In genomic region chr4:108337923-108338322, GRCh38 we compare ENCODE assay signal across 16 cellular contexts.
DNase-seq lines count a peak whose midpoint lies in the region; ATAC-seq and TF ChIP-seq lines count a peak whose summit lies in the region.
"Had no signal": no experiment of that assay in that cellular context is flagged by ENCODE, and none has a peak within 500 bp of the region (broad histone marks: within the 10 kb centered on the region; RNA-seq: fewer than 3 reads in every experiment).

No MANE protein-coding gene starts in this region.

- peak; percentile 13 for DNase-seq in DMS 273 treated with DMSO at 0.1 percent for 48 hours (lab: John Stamatoyannopoulos, UW)
- peak; percentile 61 for DNase-seq in astrocyte of the hippocampus (ENCODE audit: low read depth, low spot score)
- peak; percentile 76 for DNase-seq in mesenchymal stem cell
- no peak for DNase-seq in prostate gland (ENCODE audit: low spot score)
- DNase-seq in left lobe of liver (ENCODE audit: low spot score): no peak
- DNase-seq in SIG-M5 treated with dmso at 0.1 percent for 504 hours (lab: John Stamatoyannopoulos, UW; ENCODE audit: unreplicated experiment): no peak
- DNase-seq in mucosa of descending colon: no peak
- DNase-seq: activated CD4-positive, alpha-beta T cell treated with anti-CD3 and anti-CD28 coated beads for 1 hour; activated CD8-positive, alpha-beta memory T cell treated with anti-CD3 and anti-CD28 coated beads, Interleukin-2, amount 50 U/mL, for 4 hours; activated naive CD4-positive, alpha-beta T cell treated with anti-CD3 and anti-CD28 coated beads, Interleukin-2, amount 50 U/mL, for 16 hours; NCI-H1436 treated with DMSO at 0.1 percent for 48 hours; NCI-H524 treated with DMSO at 0.1 percent for 48 hours; Peyer's patch; T-helper 1 cell had no signal

- H3K27me3 ChIP-seq in mesenchymal stem cell (ENCODE audit: control insufficient read depth in 1 of 2, insufficient read depth in 1 of 2, low read length in 2 of 2) (peaks cover 0 to 29% of the 10 kb centered on the region in 2 experiments), prostate gland (replicated peaks; ENCODE audit: insufficient read depth) (no peaks in the 10 kb centered on the region)
- H3K27me3 ChIP-seq: BLaER1 treated with 17β-estradiol and CSF1 and Interleukin-3, amounts not matched to agents 10 nM and 100 nM; Peyer's patch had no signal

- H3K4me3 ChIP-seq in mesenchymal stem cell (ENCODE audit: insufficient read depth in 1 of 2, low read depth in 1 of 2, low read length in 2 of 2) (no peak overlapping the region), prostate gland (no peak overlapping the region), mucosa of descending colon (no peak overlapping the region)
- H3K4me3 ChIP-seq: BLaER1 treated with 17β-estradiol and CSF1 and Interleukin-3, amounts not matched to agents 10 nM and 100 nM; Peyer's patch had no signal

- no peak overlapping the region for H3K9ac ChIP-seq in mesenchymal stem cell (ENCODE audit: low read length)
- H3K9ac ChIP-seq: BLaER1 treated with 17β-estradiol and CSF1 and Interleukin-3, amounts not matched to agents 10 nM and 100 nM had no signal

- H3K36me3 ChIP-seq in KOPT-K1 (ENCODE audit: insufficient read depth, low read length) (no peaks in the 10 kb centered on the region), mesenchymal stem cell (ENCODE audit: control insufficient read depth in 1 of 2, insufficient read depth in 2 of 2, low read depth in 1 of 2, low read length in 2 of 2) (no peaks in the 10 kb centered on the region), prostate gland (no peaks in the 10 kb centered on the region), mucosa of descending colon (ENCODE audit: low read depth) (no peaks in the 10 kb centered on the region)
- H3K36me3 ChIP-seq: BLaER1 treated with 17β-estradiol and CSF1 and Interleukin-3, amounts not matched to agents 10 nM and 100 nM; Peyer's patch had no signal

- TF ChIP-seq CTCF in prostate gland (IDR thresholded peaks at IDR 0.05): no peak
- TF ChIP-seq CTCF in mucosa of descending colon (IDR thresholded peaks at IDR 0.05): no peak

- H3K27ac ChIP-seq in KOPT-K1 (ENCODE audit: low read depth, low read length, poor library complexity, severe bottlenecking) (peak overlapping the region; percentile 28), mesenchymal stem cell (ENCODE audit: low read length, poor library complexity, severe bottlenecking) (no peak overlapping the region), prostate gland (no peak overlapping the region)
- H3K27ac ChIP-seq: BLaER1 treated with 17β-estradiol and CSF1 and Interleukin-3, amounts not matched to agents 10 nM and 100 nM; Peyer's patch had no signal

- H2AFZ ChIP-seq in mesenchymal stem cell (ENCODE audit: low read depth, low read length): no peak overlapping the region

- no peak overlapping the region for H2BK5ac ChIP-seq in mesenchymal stem cell (ENCODE audit: low read depth, low read length, poor library complexity, severe bottlenecking)

- intact Hi-C loops in prostate gland (cut with DNase I) (no loop called here), mucosa of descending colon (cut with DNase I, micrococcal nuclease) (no loop called here)

- ATAC-seq in left lobe of liver: no peak
- no peak for ATAC-seq in mucosa of descending colon

- no peak overlapping the region for H4K8ac ChIP-seq in mesenchymal stem cell (ENCODE audit: low read length)

- H3K4me2 ChIP-seq in mesenchymal stem cell (ENCODE audit: low read length, poor library complexity, severe bottlenecking): no peak overlapping the region
- H3K4me2 ChIP-seq: BLaER1 treated with 17β-estradiol and CSF1 and Interleukin-3, amounts not matched to agents 10 nM and 100 nM had no signal

- no peak overlapping the region for H3K14ac ChIP-seq in mesenchymal stem cell (ENCODE audit: low read length in 2 of 2)

- no peak overlapping the region for H3K18ac ChIP-seq in mesenchymal stem cell (ENCODE audit: low read depth in 1 of 2, low read length in 2 of 2)

- H3K4ac ChIP-seq in mesenchymal stem cell (ENCODE audit: low read depth in 1 of 2, low read length in 2 of 2): no peak overlapping the region

- H3K23ac ChIP-seq in mesenchymal stem cell (ENCODE audit: low read length in 2 of 2): no peak overlapping the region

- no peaks in the 10 kb centered on the region for H3K79me1 ChIP-seq in mesenchymal stem cell (replicated peaks; ENCODE audit: low read length, poor library complexity, severe bottlenecking)

- H2BK15ac ChIP-seq in mesenchymal stem cell (ENCODE audit: low read depth, poor library complexity, severe bottlenecking): no peak overlapping the region

- H3K9me3 ChIP-seq in KOPT-K1 (ENCODE audit: insufficient read depth, low read length, poor library complexity, severe bottlenecking) (no peaks in the 10 kb centered on the region), mesenchymal stem cell (ENCODE audit: control insufficient read depth, low read length) (no peaks in the 10 kb centered on the region), prostate gland (no peaks in the 10 kb centered on the region), mucosa of descending colon (no peaks in the 10 kb centered on the region)
- H3K9me3 ChIP-seq: Peyer's patch had no signal

- 0% methylated on average over 1 of the region's 1 CpG for WGBS in mesenchymal stem cell
- 29% methylated on average over 1 of the region's 1 CpG for WGBS in prostate gland

- H3K4me1 ChIP-seq in mesenchymal stem cell (ENCODE audit: control insufficient read depth, insufficient read depth, low read depth, low read length) (no peaks in the 10 kb centered on the region), prostate gland (replicated peaks) (no peaks in the 10 kb centered on the region), mucosa of descending colon (ENCODE audit: low read depth) (no peaks in the 10 kb centered on the region)

- H2BK12ac ChIP-seq in mesenchymal stem cell (ENCODE audit: low read length in 2 of 2): no peak overlapping the region

- no peak overlapping the region for H4K91ac ChIP-seq in mesenchymal stem cell (ENCODE audit: low read length)

- no peak overlapping the region for H2BK120ac ChIP-seq in mesenchymal stem cell (ENCODE audit: low read depth, low read length)

- H2AK5ac ChIP-seq in mesenchymal stem cell (ENCODE audit: low read length, severe bottlenecking): no peak overlapping the region

- no peak for TF ChIP-seq POLR2A in prostate gland (IDR thresholded peaks at IDR 0.05)

Comparison
In these comparisons a context has a peak if more than half of its experiments do, and no peak if none do; other contexts are left out.
1. DNase-seq: peak in DMS 273 treated with DMSO at 0.1 percent for 48 hours (single experiment), astrocyte of the hippocampus (single experiment) and mesenchymal stem cell (single experiment); none in prostate gland (single experiment), left lobe of liver (single experiment), SIG-M5 treated with dmso at 0.1 percent for 504 hours (single experiment) and mucosa of descending colon (0 of 3).